Comparison of ENCODE assay signal across 8 cellular contexts in the genomic region with DNA sequence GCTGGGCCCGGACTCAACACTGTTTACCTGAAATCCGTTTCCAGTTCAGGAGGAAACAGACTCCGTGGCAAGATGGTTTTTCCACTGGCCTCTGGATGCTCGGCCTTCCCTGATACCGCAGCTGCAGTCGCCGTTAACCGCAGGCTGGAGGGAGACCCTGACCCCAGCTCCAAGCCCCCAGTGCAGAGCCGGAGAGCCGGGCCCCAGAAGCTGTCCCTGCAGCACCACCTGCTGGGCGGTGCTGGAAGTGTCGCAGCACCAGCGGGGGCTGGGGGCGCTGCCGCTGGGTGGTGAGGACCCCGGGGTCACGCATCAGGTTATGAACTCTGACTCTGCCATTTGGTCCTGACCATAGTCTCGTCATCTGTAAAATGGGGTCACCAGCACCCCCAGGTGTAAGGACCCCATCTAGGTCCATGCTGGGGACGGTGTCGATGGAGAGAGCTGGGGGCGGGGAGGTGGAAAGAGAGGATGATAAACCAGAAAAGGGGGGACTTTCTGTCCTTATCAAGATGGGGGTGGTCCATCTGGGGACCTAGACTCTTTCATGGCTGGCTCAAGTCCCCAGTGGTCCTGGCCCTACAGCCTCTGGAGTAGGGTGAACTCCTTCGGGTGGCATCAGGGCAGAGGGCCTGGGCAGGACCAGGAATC. TPM values are rescaled to one million over a fixed set of nuclear protein-coding genes. Genes with fewer than 3 reads are reported as not detected.
DNase-seq lines count a peak whose midpoint lies in the region; ATAC-seq and TF ChIP-seq lines count a peak whose summit lies in the region.

No MANE protein-coding gene starts in this region.

- H3K9ac ChIP-seq in neural progenitor cell, result no peak overlapping the region

- no peaks in the 10 kb centered on the region for H3K9me3 ChIP-seq in neural progenitor cell (ENCODE audit: low read depth)

- no peak overlapping the region for H3K27ac Mint-ChIP-seq in effector memory CD8-positive, alpha-beta T cell
- no peak overlapping the region for H3K27ac Mint-ChIP-seq in neural progenitor cell

- no peak overlapping the region for H3K27ac ChIP-seq in neural progenitor cell

- ATAC-seq in effector memory CD8-positive, alpha-beta T cell (replicated peaks), result no peak
- ATAC-seq in HG03565 (IDR thresholded peaks at IDR 0.05; ENCODE audit: unreplicated experiment), result no peak

- H3K27me3 Mint-ChIP-seq in effector memory CD8-positive, alpha-beta T cell, result peaks cover 16 to 51% of the 10 kb centered on the region in 2 donors
- peaks cover 6% of the 10 kb centered on the region for H3K27me3 Mint-ChIP-seq in neural progenitor cell (ENCODE audit: insufficient read depth, low read depth)

- peaks cover 8 to 20% of the 10 kb centered on the region in 2 donors for H3K9me3 Mint-ChIP-seq in effector memory CD8-positive, alpha-beta T cell
- peaks cover 16% of the 10 kb centered on the region for H3K9me3 Mint-ChIP-seq in neural progenitor cell

- H3K4me3 Mint-ChIP-seq in effector memory CD8-positive, alpha-beta T cell, result no peak overlapping the region
- no peak overlapping the region for H3K4me3 Mint-ChIP-seq in neural progenitor cell

- H2AFZ ChIP-seq in neural progenitor cell (replicated peaks), result no peak overlapping the region

- H3K4me1 ChIP-seq in neural progenitor cell, result peaks cover 17% of the 10 kb centered on the region

- peak; percentile 43 for DNase-seq in stimulated activated CD4-positive, alpha-beta T cell treated with anti-CD3 and anti-CD28 coated beads, Interleukin-12 subunit alpha, Interleukin-12 subunit beta, amount 100 ng/mL, for 4 hours
- DNase-seq in stimulated activated CD4-positive, alpha-beta T cell treated with anti-CD3 and anti-CD28 coated beads, Interleukin-1b, Interleukin-23, amount 100 ng/mL, for 48 hours, result no peak
- DNase-seq in activated CD4-positive, alpha-beta T cell treated with anti-CD3 and anti-CD28 coated beads for 1 hour, result peak; percentile 24
- DNase-seq in effector memory CD8-positive, alpha-beta T cell, result peak; percentile 11 to 27 (median 23)
- DNase-seq in neural progenitor cell (ENCODE audit: low spot score) (peak; percentile 80), NCI-H146 treated with DMSO at 0.1 percent for 48 hours (lab: John Stamatoyannopoulos, UW; ENCODE audit: unreplicated experiment) (no peak), NCI-H146 (lab: John Stamatoyannopoulos, UW) (no peak)

- H3F3A ChIP-seq in neural progenitor cell (ENCODE audit: low read depth), result peaks cover 12% of the 10 kb centered on the region

- peaks cover 18% of the 10 kb centered on the region for H4K20me1 ChIP-seq in neural progenitor cell (ENCODE audit: low read depth)

- no peaks in the 10 kb centered on the region for H3K79me2 ChIP-seq in neural progenitor cell (ENCODE audit: low read depth)

- no peaks in the 10 kb centered on the region for H3K4me1 Mint-ChIP-seq in effector memory CD8-positive, alpha-beta T cell (ENCODE audit: low read depth in 2 of 2)
- H3K4me1 Mint-ChIP-seq in neural progenitor cell, result peaks cover 37% of the 10 kb centered on the region

- H3K36me3 Mint-ChIP-seq in effector memory CD8-positive, alpha-beta T cell (ENCODE audit: insufficient read depth), result no peaks in the 10 kb centered on the region
- H3K36me3 Mint-ChIP-seq in neural progenitor cell, result peaks cover 3% of the 10 kb centered on the region

- peak; percentile 99 for TF ChIP-seq CTCF in neural progenitor cell (IDR thresholded peaks at IDR 0.05)

- no peaks in the 10 kb centered on the region for H3K36me3 ChIP-seq in neural progenitor cell

- no peak overlapping the region for H3K4me2 ChIP-seq in neural progenitor cell

- no peaks in the 10 kb centered on the region for H3K27me3 ChIP-seq in neural progenitor cell

- H3K4me3 ChIP-seq in neural progenitor cell, result no peak overlapping the region

RNA-seq across cellular contexts. Expression of a gene that starts 20.8 kb away (rescaled TPM):
- 0.68 TPM in 1 of 2 replicates, not detected in the other for total RNA-seq in neural progenitor cell (ENCODE audit: low replicate concordance)

Comparison
In these comparisons a context has a peak if more than half of its experiments do, and no peak if none do; other contexts are left out.
1. DNase-seq: peak in stimulated activated CD4-positive, alpha-beta T cell treated with anti-CD3 and anti-CD28 coated beads, Interleukin-12 subunit alpha, Interleukin-12 subunit beta, amount 100 ng/mL, for 4 hours (single experiment), activated CD4-positive, alpha-beta T cell treated with anti-CD3 and anti-CD28 coated beads for 1 hour (single experiment), effector memory CD8-positive, alpha-beta T cell (3 of 3) and neural progenitor cell (single experiment); none in stimulated activated CD4-positive, alpha-beta T cell treated with anti-CD3 and anti-CD28 coated beads, Interleukin-1b, Interleukin-23, amount 100 ng/mL, for 48 hours (single experiment), NCI-H146 treated with DMSO at 0.1 percent for 48 hours (single experiment) and NCI-H146 (single experiment).